14 cellular contexts compared by ENCODE assay signal in the genomic region with DNA sequence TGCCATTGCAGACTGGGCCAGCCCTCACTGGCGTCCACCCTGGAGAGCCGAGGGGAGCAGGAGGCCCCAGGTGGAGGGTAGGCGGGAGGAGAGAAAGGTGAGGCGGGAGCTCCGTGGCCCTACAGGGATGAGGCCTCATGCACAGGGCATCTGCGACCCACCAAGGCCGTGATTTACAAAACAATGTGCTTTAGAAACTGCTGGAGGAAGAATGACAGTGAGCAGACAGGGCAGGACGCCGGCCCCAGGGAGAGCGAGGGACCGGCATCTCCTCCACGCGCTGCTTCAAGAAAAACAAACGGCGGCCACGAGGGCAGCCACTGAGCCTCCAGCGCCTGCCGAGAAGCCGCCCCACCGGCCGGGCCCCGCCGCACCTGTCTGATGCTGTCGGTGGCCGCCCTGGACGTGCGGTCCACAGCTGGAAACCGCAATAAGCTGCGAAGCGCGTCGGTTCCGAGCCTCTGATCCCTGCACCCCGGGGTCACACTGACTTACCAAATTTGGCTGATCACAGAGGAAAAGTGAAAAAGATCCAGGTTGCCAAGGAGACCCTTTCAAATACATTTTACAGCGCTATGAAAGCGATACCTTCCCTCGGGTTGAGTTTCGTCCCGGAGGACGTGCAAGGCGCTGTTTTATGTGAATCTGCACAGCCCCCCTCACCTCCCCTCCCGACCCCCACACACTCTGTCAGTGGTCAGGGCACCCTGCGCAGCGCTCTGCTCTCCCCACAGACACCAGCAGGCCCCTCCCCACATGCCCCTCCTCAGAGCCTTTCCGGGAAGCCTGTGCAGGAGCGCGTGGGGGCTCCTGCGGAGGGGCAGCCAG.
"Had no signal": no experiment of that assay in that cellular context is flagged by ENCODE, and none has a peak within 500 bp of the region (broad histone marks: within the 10 kb centered on the region; RNA-seq: fewer than 3 reads in every experiment).

No MANE protein-coding gene starts in this region.

- H3K9me3 Mint-ChIP-seq: activated CD4-positive, alpha-beta T cell treated with anti-CD3 and anti-CD28 coated beads, Interleukin-2, amount 10 ng/mL, durations not matched to agents 7 days and 5 days; activated naive CD4-positive, alpha-beta T cell treated with anti-CD3 and anti-CD28 coated beads, Interleukin-2, amount 10 ng/mL, durations not matched to agents 7 days and 5 days; activated T-helper 2 cell treated with anti-CD3 and anti-CD28 coated beads, Interferon-gamma antibody, Interleukin-2, Interleukin-4, amounts not matched to agents 10 μg/mL and 5 μg/mL and 100 μg/mL, durations not matched to agents 14 hours and 24 hours and 36 hours had no signal

- H3K27ac ChIP-seq: gastrocnemius medialis, neutrophil, suprapubic skin, upper lobe of left lung had no signal

- H3K27me3 Mint-ChIP-seq: activated CD4-positive, alpha-beta T cell treated with anti-CD3 and anti-CD28 coated beads, Interleukin-2, amount 10 ng/mL, durations not matched to agents 7 days and 5 days; activated naive CD4-positive, alpha-beta T cell treated with anti-CD3 and anti-CD28 coated beads, Interleukin-2, amount 10 ng/mL, durations not matched to agents 7 days and 5 days had no signal

- H3K4me3 Mint-ChIP-seq: activated CD4-positive, alpha-beta T cell treated with anti-CD3 and anti-CD28 coated beads, Interleukin-2, amount 10 ng/mL, durations not matched to agents 7 days and 5 days; activated naive CD4-positive, alpha-beta T cell treated with anti-CD3 and anti-CD28 coated beads, Interleukin-2, amount 10 ng/mL, durations not matched to agents 7 days and 5 days had no signal

- H3K36me3 ChIP-seq: gastrocnemius medialis, neutrophil had no signal

- H3K4me1 Mint-ChIP-seq: activated naive CD4-positive, alpha-beta T cell treated with anti-CD3 and anti-CD28 coated beads, Interleukin-2, amount 10 ng/mL, durations not matched to agents 7 days and 5 days had no signal

- DNase-seq: activated CD4-positive, alpha-beta T cell treated with anti-CD3 and anti-CD28 coated beads, Interleukin-2, amount 10 ng/mL, durations not matched to agents 7 days and 5 days; activated CD4-positive, CD25-positive, alpha-beta regulatory T cell; activated naive CD4-positive, alpha-beta T cell treated with anti-CD3 and anti-CD28 coated beads, Interleukin-2, amount 10 ng/mL, durations not matched to agents 7 days and 5 days; effector CD4-positive, alpha-beta T cell; gastrocnemius medialis; islet precursor cell; stimulated activated CD4-positive, alpha-beta T cell treated with anti-CD3 and anti-CD28 coated beads, Interleukin-2, amount 100 ng/mL, for 24 hours; stimulated activated naive CD8-positive, alpha-beta T cell treated with anti-CD3 and anti-CD28 coated beads, Interleukin-15, Interleukin-2, amounts not matched to agents 100 U/mL and 50 U/mL, for 24 hours had no signal

- H3K27ac Mint-ChIP-seq: activated CD4-positive, alpha-beta T cell treated with anti-CD3 and anti-CD28 coated beads, Interleukin-2, amount 10 ng/mL, durations not matched to agents 7 days and 5 days; activated naive CD4-positive, alpha-beta T cell treated with anti-CD3 and anti-CD28 coated beads, Interleukin-2, amount 10 ng/mL, durations not matched to agents 7 days and 5 days; activated T-helper 2 cell treated with anti-CD3 and anti-CD28 coated beads, Interferon-gamma antibody, Interleukin-2, Interleukin-4, amounts not matched to agents 10 μg/mL and 5 μg/mL and 100 μg/mL, durations not matched to agents 14 hours and 24 hours and 36 hours had no signal

- H3K9me3 ChIP-seq: gastrocnemius medialis, neutrophil, suprapubic skin had no signal

- ATAC-seq: gastrocnemius medialis; SK-N-SH treated with all-trans-retinoic acid at 6 μM for 48 hours; stimulated activated naive CD8-positive, alpha-beta T cell treated with anti-CD3 and anti-CD28 coated beads, Interleukin-15, Interleukin-2, amounts not matched to agents 100 U/mL and 50 U/mL, for 24 hours had no signal

- H3K4me1 ChIP-seq: suprapubic skin had no signal

- H3K4me3 ChIP-seq: coronary artery, suprapubic skin, upper lobe of left lung had no signal

- H3K27me3 ChIP-seq: neutrophil, suprapubic skin, upper lobe of left lung had no signal
